21 cellular contexts compared by ENCODE assay signal in genomic region chr2:30312916-30313315, GRCh38.
A peak's percentile ranks its signal among the peaks of the same experiment; 100 is the strongest.
DNase-seq lines count a peak whose midpoint lies in the region; ATAC-seq and TF ChIP-seq lines count a peak whose summit lies in the region.
"Had no signal": no experiment of that assay in that cellular context is flagged by ENCODE, and none has a peak within 500 bp of the region (broad histone marks: within the 10 kb centered on the region; RNA-seq: fewer than 3 reads in every experiment).

No MANE protein-coding gene starts in this region.

- no peaks in the 10 kb centered on the region for H3K27me3 ChIP-seq in CD4-positive, CD25-positive, alpha-beta regulatory T cell (ENCODE audit: control insufficient read depth, insufficient read depth, low read length)
- H3K27me3 ChIP-seq: SJCRH30 had no signal

- peaks cover 24% of the 10 kb centered on the region for H3K4me1 ChIP-seq in CD4-positive, CD25-positive, alpha-beta regulatory T cell (ENCODE audit: control insufficient read depth, insufficient read depth, low read length, poor library complexity, severe bottlenecking)

- H3K9me3 Mint-ChIP-seq in activated CD8-positive, alpha-beta T cell treated with anti-CD3 and anti-CD28 coated beads for 36 hours = peaks cover 10% of the 10 kb centered on the region
- H3K9me3 Mint-ChIP-seq in activated CD8-positive, alpha-beta T cell treated with anti-CD3 and anti-CD28 coated beads, Interleukin-2, amount 10 ng/mL, durations not matched to agents 7 days and 5 days (ENCODE audit: insufficient read depth) = peaks cover 4% of the 10 kb centered on the region
- peaks cover 0 to 1% (median 0%) of the 10 kb centered on the region in 7 donors for H3K9me3 Mint-ChIP-seq in CD4-positive, CD25-positive, alpha-beta regulatory T cell
- peaks cover 5% of the 10 kb centered on the region for H3K9me3 Mint-ChIP-seq in memory B cell

- no peak for TF ChIP-seq CTCF in activated CD8-positive, alpha-beta T cell treated with anti-CD3 and anti-CD28 coated beads for 36 hours (IDR thresholded peaks at IDR 0.05)

- intact Hi-C loops in activated CD8-positive, alpha-beta T cell treated with anti-CD3 and anti-CD28 coated beads for 36 hours (cut with micrococcal nuclease) = no loop called here

- no peak for ATAC-seq in activated CD8-positive, alpha-beta T cell treated with anti-CD3 and anti-CD28 coated beads for 36 hours
- ATAC-seq in activated CD8-positive, alpha-beta T cell treated with anti-CD3 and anti-CD28 coated beads, Interleukin-2, amount 10 ng/mL, durations not matched to agents 7 days and 5 days = no peak
- no peak for ATAC-seq in CD4-positive, CD25-positive, alpha-beta regulatory T cell (ENCODE audit: low read depth in 2 of 2)
- ATAC-seq in T-helper 17 cell (no peak), memory B cell (ENCODE audit: low read depth) (no peak), HG03280 (IDR thresholded peaks at IDR 0.05; ENCODE audit: unreplicated experiment) (no peak), GM21717 (IDR thresholded peaks at IDR 0.05; ENCODE audit: unreplicated experiment) (no peak)
- ATAC-seq: HCT116 had no signal

- H3K27ac ChIP-seq in CD4-positive, CD25-positive, alpha-beta regulatory T cell (ENCODE audit: insufficient read depth, low read length, poor library complexity, severe bottlenecking) = no peak overlapping the region
- H3K27ac ChIP-seq: SJCRH30 had no signal

- H3K9me3 ChIP-seq in CD4-positive, CD25-positive, alpha-beta regulatory T cell (ENCODE audit: control insufficient read depth in 2 of 2, low read length in 2 of 2) = no peaks in the 10 kb centered on the region
- no peaks in the 10 kb centered on the region for H3K9me3 ChIP-seq in T-helper 17 cell (ENCODE audit: control insufficient read depth, low read length, poor library complexity, severe bottlenecking)
- H3K9me3 ChIP-seq: SJCRH30 had no signal

- no peak for DNase-seq in activated CD8-positive, alpha-beta T cell treated with anti-CD3 and anti-CD28 coated beads for 36 hours
- DNase-seq in activated CD8-positive, alpha-beta T cell treated with anti-CD3 and anti-CD28 coated beads, Interleukin-2, amount 10 ng/mL, durations not matched to agents 7 days and 5 days = no peak
- DNase-seq in CD4-positive, CD25-positive, alpha-beta regulatory T cell = no peak
- DNase-seq in T-helper 17 cell (no peak), memory B cell (ENCODE audit: low spot score in 2 of 2) (no peak), Kasumi-1 (lab: John Stamatoyannopoulos, UW) (no peak)
- DNase-seq: 8988T, C1 segment of cervical spinal cord, DMS79, KG1, MV-4-11, NCI-H1105 treated with DMSO at 0.1 percent for 48 hours, NCI-H2029 treated with DMSO at 0.1 percent for 48 hours, NCI-H2171, NCI-H345, NCI-H524, OCI-M1, SJCRH30 had no signal

- peak overlapping the region; percentile 55 for H3K27ac Mint-ChIP-seq in activated CD8-positive, alpha-beta T cell treated with anti-CD3 and anti-CD28 coated beads for 36 hours
- no peak overlapping the region for H3K27ac Mint-ChIP-seq in activated CD8-positive, alpha-beta T cell treated with anti-CD3 and anti-CD28 coated beads, Interleukin-2, amount 10 ng/mL, durations not matched to agents 7 days and 5 days
- H3K27ac Mint-ChIP-seq in CD4-positive, CD25-positive, alpha-beta regulatory T cell = peak overlapping the region in 2 of 3 donors; percentile 36 to 54
- H3K27ac Mint-ChIP-seq in T-helper 17 cell (peak overlapping the region; percentile 37), memory B cell (peak overlapping the region; percentile 59)

- no peaks in the 10 kb centered on the region for H3K36me3 ChIP-seq in CD4-positive, CD25-positive, alpha-beta regulatory T cell (ENCODE audit: control insufficient read depth, insufficient read depth, low read length)
- H3K36me3 ChIP-seq: SJCRH30 had no signal

- H3K4me3 Mint-ChIP-seq in activated CD8-positive, alpha-beta T cell treated with anti-CD3 and anti-CD28 coated beads for 36 hours = no peak overlapping the region
- no peak overlapping the region for H3K4me3 Mint-ChIP-seq in activated CD8-positive, alpha-beta T cell treated with anti-CD3 and anti-CD28 coated beads, Interleukin-2, amount 10 ng/mL, durations not matched to agents 7 days and 5 days
- H3K4me3 Mint-ChIP-seq in CD4-positive, CD25-positive, alpha-beta regulatory T cell = no peak overlapping the region
- no peak overlapping the region for H3K4me3 Mint-ChIP-seq in T-helper 17 cell
- no peak overlapping the region for H3K4me3 Mint-ChIP-seq in memory B cell

- H3K36me3 Mint-ChIP-seq in activated CD8-positive, alpha-beta T cell treated with anti-CD3 and anti-CD28 coated beads for 36 hours (ENCODE audit: low read depth) = peaks cover 7% of the 10 kb centered on the region
- H3K36me3 Mint-ChIP-seq in activated CD8-positive, alpha-beta T cell treated with anti-CD3 and anti-CD28 coated beads, Interleukin-2, amount 10 ng/mL, durations not matched to agents 7 days and 5 days (ENCODE audit: low read depth) = peaks cover 14% of the 10 kb centered on the region
- H3K36me3 Mint-ChIP-seq in CD4-positive, CD25-positive, alpha-beta regulatory T cell = no peaks in the 10 kb centered on the region
- H3K36me3 Mint-ChIP-seq in T-helper 17 cell (ENCODE audit: low read depth) (no peaks in the 10 kb centered on the region), memory B cell (peaks cover 7% of the 10 kb centered on the region)

- peaks cover 53% of the 10 kb centered on the region for H3K4me1 Mint-ChIP-seq in activated CD8-positive, alpha-beta T cell treated with anti-CD3 and anti-CD28 coated beads for 36 hours (ENCODE audit: low read depth)
- H3K4me1 Mint-ChIP-seq in activated CD8-positive, alpha-beta T cell treated with anti-CD3 and anti-CD28 coated beads, Interleukin-2, amount 10 ng/mL, durations not matched to agents 7 days and 5 days (ENCODE audit: low read depth) = peaks cover 52% of the 10 kb centered on the region
- peaks cover 0 to 49% (median 30%) of the 10 kb centered on the region in 4 donors for H3K4me1 Mint-ChIP-seq in CD4-positive, CD25-positive, alpha-beta regulatory T cell
- H3K4me1 Mint-ChIP-seq in T-helper 17 cell (peaks cover 12% of the 10 kb centered on the region), memory B cell (peaks cover 29% of the 10 kb centered on the region)

- no peaks in the 10 kb centered on the region for H3K27me3 Mint-ChIP-seq in activated CD8-positive, alpha-beta T cell treated with anti-CD3 and anti-CD28 coated beads for 36 hours
- H3K27me3 Mint-ChIP-seq in activated CD8-positive, alpha-beta T cell treated with anti-CD3 and anti-CD28 coated beads, Interleukin-2, amount 10 ng/mL, durations not matched to agents 7 days and 5 days (ENCODE audit: low read depth) = no peaks in the 10 kb centered on the region
- H3K27me3 Mint-ChIP-seq in CD4-positive, CD25-positive, alpha-beta regulatory T cell = no peaks in the 10 kb centered on the region
- H3K27me3 Mint-ChIP-seq in T-helper 17 cell (no peaks in the 10 kb centered on the region), memory B cell (no peaks in the 10 kb centered on the region)

- POLR2A ChIA-PET in activated CD8-positive, alpha-beta T cell treated with anti-CD3 and anti-CD28 coated beads for 36 hours (lab: Charles Lee) = interaction anchor here (0.9 to 1.4 kb wide), 3 partner anchors 19 to 110 kb away, joined by 3 to 6 read pairs (median 3); no protein-coding TSS in a partner anchor
- POLR2A ChIA-PET in activated CD8-positive, alpha-beta T cell treated with anti-CD3 and anti-CD28 coated beads, Interleukin-2, amount 10 ng/mL, durations not matched to agents 7 days and 5 days (lab: Charles Lee) = no interaction called here

- H3K4me3 ChIP-seq in CD4-positive, CD25-positive, alpha-beta regulatory T cell (ENCODE audit: low read depth, low read length) = no peak overlapping the region
- H3K4me3 ChIP-seq: SJCRH30 had no signal

- CTCF ChIA-PET in activated CD8-positive, alpha-beta T cell treated with anti-CD3 and anti-CD28 coated beads for 36 hours (lab: Charles Lee) = no interaction called here
- CTCF ChIA-PET in activated CD8-positive, alpha-beta T cell treated with anti-CD3 and anti-CD28 coated beads, Interleukin-2, amount 10 ng/mL, durations not matched to agents 7 days and 5 days (lab: Charles Lee) = interaction anchor here (1.4 kb wide), 1 partner anchor 74 kb away, joined by 7 read pairs; no protein-coding TSS in a partner anchor
